In genomic region chr15:67174446-67174845, GRCh38 we compare ENCODE assay signal across 1 cellular context.
TF ChIP-seq lines count a peak whose summit lies in the region.

No MANE protein-coding gene starts in this region.

TF ChIP-seq in A549, 52 proteins besides CTCF, POLR2A, EP300 and RAD21 (continued from another document):
- TF ChIP-seq BCL3 (IDR thresholded peaks at IDR 0.05), result no peak
- TF ChIP-seq TFCP2L1 (CRISPR knock-in tag; IDR thresholded peaks at IDR 0.05), result no peak
- no peak for TF ChIP-seq ZFP36 (IDR thresholded peaks at IDR 0.05; ENCODE audit: borderline replicate concordance, partially characterized antibody)
- TF ChIP-seq CEBPB (IDR thresholded peaks at IDR 0.05), result no peak
- TF ChIP-seq NFE2L2 (conservative IDR thresholded peaks at IDR 0.05; ENCODE audit: low read length), result no peak
- TF ChIP-seq CBX8 (IDR thresholded peaks at IDR 0.05), result no peak
- no peak for TF ChIP-seq HOXA7 (CRISPR knock-in tag; IDR thresholded peaks at IDR 0.05)
TF ChIP-seq in A549: peak in this region for 0.
